8 cellular contexts compared by ENCODE assay signal in genomic region chr16:2150418-2151187, GRCh38. TPM values are rescaled to one million over a fixed set of nuclear protein-coding genes. Genes with fewer than 3 reads are reported as not detected.
DNase-seq lines count a peak whose midpoint lies in the region; FAIRE-seq and TF ChIP-seq lines count a peak whose summit lies in the region.

No MANE protein-coding gene starts in this region.

- H3K27me3 ChIP-seq in breast epithelium (no peaks in the 10 kb centered on the region), small intestine (ENCODE audit: control insufficient read depth in 2 of 2, insufficient read depth in 2 of 2, low read length in 2 of 2) (no peaks in the 10 kb centered on the region)

- H3K36me3 Mint-ChIP-seq in immature natural killer cell, result no peaks in the 10 kb centered on the region

- no peak for TF ChIP-seq CTCF in breast epithelium (IDR thresholded peaks at IDR 0.05)

- peaks cover 26 to 32% of the 10 kb centered on the region in 2 donors for H3K4me1 Mint-ChIP-seq in immature natural killer cell

- peak overlapping the region; percentile 49 to 51 for H3K27ac ChIP-seq in breast epithelium
- H3K27ac ChIP-seq in small intestine (ENCODE audit: low read depth in 1 of 2, low read length in 1 of 2), result peak overlapping the region; percentile 12 to 19

- H3K27me3 Mint-ChIP-seq in immature natural killer cell (ENCODE audit: low read depth in 3 of 3), result peaks cover 5 to 9% (median 9%) of the 10 kb centered on the region in 3 donors

- no peaks in the 10 kb centered on the region for H3K9me3 Mint-ChIP-seq in immature natural killer cell

- peak; percentile 50 for DNase-seq in SIG-M5 treated with dmso at 0.1 percent for 504 hours (lab: John Stamatoyannopoulos, UW; ENCODE audit: unreplicated experiment)
- no peak for DNase-seq in SIG-M5 (lab: John Stamatoyannopoulos, UW)
- DNase-seq in NCI-H2171 (lab: John Stamatoyannopoulos, UW), result peak; percentile 96
- no peak for DNase-seq in breast epithelium (ENCODE audit: low spot score in 2 of 2)
- DNase-seq in small intestine, result peak; percentile 61
- no peak for DNase-seq in immature natural killer cell
- no peak for DNase-seq in inferior parietal cortex (ENCODE audit: extremely low spot score)
- DNase-seq in HTR-8/SVneo (ENCODE audit: insufficient read length, low spot score), result no peak

- no peaks in the 10 kb centered on the region for H3K36me3 ChIP-seq in breast epithelium
- H3K36me3 ChIP-seq in small intestine (ENCODE audit: control insufficient read depth in 2 of 2, insufficient read depth in 2 of 2, low read length in 2 of 2), result no peaks in the 10 kb centered on the region

- H3K4me3 Mint-ChIP-seq in immature natural killer cell, result no peak overlapping the region

- FAIRE-seq in small intestine (lab: Jason Lieb, UNC) (no peak), HTR-8/SVneo (lab: Jason Lieb, UNC) (no peak)

- H3K9me3 ChIP-seq in breast epithelium, result no peaks in the 10 kb centered on the region
- no peaks in the 10 kb centered on the region for H3K9me3 ChIP-seq in small intestine (ENCODE audit: control insufficient read depth, low read depth)

- H3K27ac Mint-ChIP-seq in immature natural killer cell, result no peak overlapping the region

- TF ChIP-seq POLR2A in breast epithelium (IDR thresholded peaks at IDR 0.05), result no peak

- H3K4me1 ChIP-seq in breast epithelium (peaks cover 27 to 37% of the 10 kb centered on the region in 2 donors), small intestine (ENCODE audit: control insufficient read depth in 2 of 2, insufficient read depth in 1 of 2, low read depth in 1 of 2, low read length in 1 of 2) (peaks cover 3% of the 10 kb centered on the region in 2 donors)

- intact Hi-C loops in breast epithelium (cut with DNase I; ENCODE audit: low total_unique reads), result no loop called here

- WGBS in small intestine, 3 donors, result 18 to 42% (median 29%) methylated on average over 18 of the region's 18 CpGs

- H3K4me3 ChIP-seq in breast epithelium (no peak overlapping the region), small intestine (ENCODE audit: low read depth in 1 of 2, low read length in 2 of 2) (no peak overlapping the region)

RNA-seq across cellular contexts. Expression of gene RAB26, which starts 2.2 kb away (rescaled TPM):
- total RNA-seq in breast epithelium, result 1 to 10 TPM in 2 of 3 donors, not detected in 1; 3.5 to 3.9 TPM
- polyA plus RNA-seq in small intestine (10 to 100 TPM; 11.9 to 31.9 (median 28.0) TPM), immature natural killer cell (1 to 10 TPM in 1 of 3 donors, under 1 TPM in 1, not detected in 1; 0.34 to 1.4 TPM)

RNA-seq across cellular contexts. Expression of gene TRAF7, which starts 5.0 kb away (rescaled TPM):
- total RNA-seq in breast epithelium, result 10 to 100 TPM; 28.4 to 35.4 (median 32.5) TPM
- polyA plus RNA-seq in small intestine, result 10 to 100 TPM; 47.6 to 73.4 (median 64.9) TPM
- 1 to 10 TPM; 5.2 to 6.9 (median 5.6) TPM for polyA plus RNA-seq in immature natural killer cell

RNA-seq across cellular contexts. Expression of gene PKD1, which starts 14.9 kb away (rescaled TPM):
- total RNA-seq in breast epithelium, result 100 to 1,000 TPM in 2 of 3 donors, 10 to 100 TPM in 1; 74.2 to 110 (median 107) TPM
- 10 to 100 TPM; 10.5 to 41.2 (median 12.2) TPM for polyA plus RNA-seq in small intestine
- 1 to 10 TPM; 2.7 to 6.7 (median 2.8) TPM for polyA plus RNA-seq in immature natural killer cell

RNA-seq across cellular contexts. Expression of gene CASKIN1, which starts 45.8 kb away (rescaled TPM):
- under 1 TPM in 2 of 3 donors, not detected in 1; 0.33 to 0.44 TPM for total RNA-seq in breast epithelium
- polyA plus RNA-seq in small intestine (1 to 10 TPM in 1 of 3 donors, under 1 TPM in 2; 0.27 to 1.1 (median 0.66) TPM), immature natural killer cell (not detected)

RNA-seq across cellular contexts. Expression of gene MLST8, which starts 54.7 kb away (rescaled TPM):
- total RNA-seq in breast epithelium, result 10 to 100 TPM; 42.7 to 48.1 (median 46.5) TPM
- polyA plus RNA-seq in small intestine (10 to 100 TPM; 61.9 to 68.7 (median 63.5) TPM), immature natural killer cell (10 to 100 TPM; 22.5 to 39.1 (median 36.9) TPM)

Comparison
In these comparisons a context has a peak if more than half of its experiments do, and no peak if none do; other contexts are left out.
1. DNase-seq: peak in SIG-M5 treated with dmso at 0.1 percent for 504 hours (single experiment), NCI-H2171 (single experiment) and small intestine (single experiment); none in SIG-M5 (single experiment), breast epithelium (0 of 2), immature natural killer cell (0 of 3), inferior parietal cortex (single experiment) and HTR-8/SVneo (single experiment).
2. RNA of gene RAB26, which starts 2.2 kb away (polyA plus RNA-seq): 11.9 to 31.9 TPM in small intestine; 0.34 to 1.4 TPM in immature natural killer cell; every median in the first group is over 4 times any median in the second.
3. RNA of gene TRAF7, which starts 5.0 kb away (polyA plus RNA-seq): 47.6 to 73.4 TPM in small intestine; 5.2 to 6.9 TPM in immature natural killer cell; every median in the first group is over 4 times any median in the second.